In the genomic region with DNA sequence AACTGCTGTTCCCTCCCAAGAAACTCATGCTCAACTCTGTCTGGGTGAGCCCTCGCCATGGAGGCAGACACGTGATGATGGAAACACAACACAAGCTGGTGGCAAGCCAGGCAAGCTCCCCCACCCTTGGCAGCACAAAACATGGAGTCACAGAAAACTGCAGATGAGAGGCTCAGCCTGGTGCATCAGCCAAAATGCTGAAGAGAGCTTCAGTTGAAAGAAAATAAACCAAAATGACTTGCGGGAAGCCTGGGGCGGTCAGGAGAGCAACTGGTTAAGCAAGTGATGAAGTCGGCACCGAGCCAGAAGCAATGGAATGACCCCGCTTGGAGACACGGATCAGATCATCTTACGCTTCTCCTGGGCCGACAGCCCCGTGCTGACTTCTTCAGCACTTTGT, we compare ENCODE assay signal across 13 cellular contexts.
DNase-seq lines count a peak whose midpoint lies in the region; ATAC-seq, FAIRE-seq and TF ChIP-seq lines count a peak whose summit lies in the region.
"Had no signal": no experiment of that assay in that cellular context is flagged by ENCODE, and none has a peak within 500 bp of the region (broad histone marks: within the 10 kb centered on the region; RNA-seq: fewer than 3 reads in every experiment).

No MANE protein-coding gene starts in this region.

- H3K27ac Mint-ChIP-seq in T-helper 17 cell, result peak overlapping the region; percentile 92

- H3K27me3 ChIP-seq in heart right ventricle (no peaks in the 10 kb centered on the region), testis (no peaks in the 10 kb centered on the region)

- ATAC-seq in T-helper 17 cell (no peak), heart right ventricle (peak in 2 of 8 donors; percentile 20 to 58), HG02763 (IDR thresholded peaks at IDR 0.05; ENCODE audit: unreplicated experiment) (no peak)

- no peak for FAIRE-seq in GM12892 (lab: Jason Lieb, UNC)
- FAIRE-seq: D721Med had no signal

- POLR2A ChIA-PET in HEK293 (lab: Yijun Ruan, JAX), result no interaction called here

- H3K36me3 Mint-ChIP-seq in T-helper 17 cell (ENCODE audit: low read depth), result no peaks in the 10 kb centered on the region

- H3K4me3 ChIP-seq in HEK293 (ENCODE audit: low read depth, low read length), result no peak overlapping the region
- no peak overlapping the region for H3K4me3 ChIP-seq in heart right ventricle
- H3K4me3 ChIP-seq in skeletal muscle cell (ENCODE audit: low read depth, low read length), result no peak overlapping the region
- H3K4me3 ChIP-seq in testis, result no peak overlapping the region

- H3K27ac ChIP-seq in HEK293 (ENCODE audit: extremely low read depth, low read depth, low read length) (no peak overlapping the region), heart right ventricle (peak overlapping the region in 3 of 10 donors; percentile 33 to 78 (median 35)), testis (no peak overlapping the region)

- intact Hi-C loops in heart right ventricle (cut with DNase I), result no loop called here
- intact Hi-C loops in testis (cut with DNase I; ENCODE audit: low total_unique reads), result no loop called here

- peaks cover 28% of the 10 kb centered on the region for H3K4me1 Mint-ChIP-seq in T-helper 17 cell

- TF ChIP-seq POLR2A in testis (IDR thresholded peaks at IDR 0.05), result no peak
- TF ChIP-seq POLR2A in GM12892 (IDR thresholded peaks at IDR 0.05; ENCODE audit: low read depth, low read length), result no peak

- H3K4me3 Mint-ChIP-seq in T-helper 17 cell, result peak overlapping the region; percentile 59

- H3K36me3 ChIP-seq in HEK293 (ENCODE audit: control insufficient read depth in 2 of 2, insufficient read depth in 1 of 2, low read length in 2 of 2) (peaks cover 0 to 20% of the 10 kb centered on the region in 2 experiments; a peak in 1 of 3 replicates), heart right ventricle (peaks cover 0 to 12% (median 0%) of the 10 kb centered on the region in 9 donors), testis (ENCODE audit: low read depth, missing control alignments) (no peaks in the 10 kb centered on the region)

- WGBS in heart right ventricle, 2 donors, result 33 to 47% methylated on average over 11 of the region's 11 CpGs
- 70 to 75% methylated on average over 10 to 11 of the region's 11 CpGs for WGBS in testis, 2 donors

- no peaks in the 10 kb centered on the region for H3K4me1 ChIP-seq in HEK293 (ENCODE audit: control insufficient read depth, insufficient read depth, low read length)
- H3K4me1 ChIP-seq in heart right ventricle, result peaks cover 12 to 78% (median 64%) of the 10 kb centered on the region in 9 donors
- H3K4me1 ChIP-seq in testis, result peaks cover 5% of the 10 kb centered on the region

- CTCF ChIA-PET in HEK293 (lab: Yijun Ruan, JAX), result interaction anchor here (1.2 to 3.5 kb wide), 2 partner anchors 14 to 21 kb away, joined by 3 to 14 read pairs; no protein-coding TSS in a partner anchor

- no peaks in the 10 kb centered on the region for H3K27me3 Mint-ChIP-seq in T-helper 17 cell

- TF ChIP-seq CTCF in HEK293 (tag by site-specific recombination; IDR thresholded peaks at IDR 0.05) (no peak), heart right ventricle (IDR thresholded peaks at IDR 0.05) (no peak), testis (IDR thresholded peaks at IDR 0.05) (no peak)

- DNase-seq in T-helper 17 cell (no peak), heart right ventricle (peak; percentile 41 to 47), skeletal muscle cell (ENCODE audit: low read depth) (peak; percentile 59), testis (no peak), iPS-NIHi11 (ENCODE audit: low spot score) (no peak), GM12892 (ENCODE audit: insufficient read length) (no peak)
- DNase-seq: activated T-cell treated with anti-CD3 and anti-CD28 coated beads, Interleukin-2, amount 50 U/mL, for 48 hours; GOT3; NCI-H1436; NK-92 treated with Interleukin-12 subunit alpha and Interleukin-12 subunit beta, amount 100 ng/mL, for 24 hours had no signal

- H3K9me3 ChIP-seq in HEK293 (ENCODE audit: control insufficient read depth, insufficient read depth, low read depth, low read length) (no peaks in the 10 kb centered on the region), T-helper 17 cell (ENCODE audit: control insufficient read depth, low read length, poor library complexity, severe bottlenecking) (peaks cover 2% of the 10 kb centered on the region), heart right ventricle (no peaks in the 10 kb centered on the region), testis (no peaks in the 10 kb centered on the region)

TF ChIP-seq in HEK293, 187 proteins besides CTCF, POLR2A, EP300 and RAD21:
- TF ChIP-seq RBAK (tag by site-specific recombination; IDR thresholded peaks at IDR 0.05) (no peak), SCRT2 (tag by site-specific recombination; IDR thresholded peaks at IDR 0.05) (peak; percentile 53; the same call in 1 of the 2 replicates)

Comparison
In these comparisons a context has a peak if more than half of its experiments do, and no peak if none do; other contexts are left out.
1. DNase-seq: peak in heart right ventricle (2 of 2) and skeletal muscle cell (single experiment); none in T-helper 17 cell (0 of 3), testis (single experiment), iPS-NIHi11 (single experiment) and GM12892 (single experiment).